21 cellular contexts compared by ENCODE assay signal in genomic region chr15:46766021-46766420, GRCh38.
"Had no signal": no experiment of that assay in that cellular context is flagged by ENCODE, and none has a peak within 500 bp of the region (broad histone marks: within the 10 kb centered on the region; RNA-seq: fewer than 3 reads in every experiment).

No MANE protein-coding gene starts in this region.

- H3K36me3 ChIP-seq: esophagus muscularis mucosa, gastroesophageal sphincter, heart left ventricle, left lung, lower lobe of right lung had no signal

- H3K4me3 ChIP-seq: coronary artery, dorsolateral prefrontal cortex, esophagus muscularis mucosa, gastroesophageal sphincter, heart left ventricle, hepatocyte, left lung, lower lobe of right lung, mucosa of descending colon had no signal

- H3K27ac ChIP-seq: coronary artery, dorsolateral prefrontal cortex, esophagus muscularis mucosa, foreskin keratinocyte, gastroesophageal sphincter, heart left ventricle, hepatocyte, left lung, lower lobe of right lung had no signal

- DNase-seq: dermis blood vessel endothelial cell; dorsolateral prefrontal cortex; effector CD4-positive, alpha-beta T cell; effector memory CD4-positive, alpha-beta T cell; foreskin keratinocyte; heart left ventricle; hypothalamus; immature natural killer cell; islet precursor cell; kidney; kidney glomerular epithelial cell; left colon; left lung; left ventricle myocardium superior; lower lobe of right lung; mesenchymal stem cell; mucosa of descending colon had no signal

- H3K27me3 ChIP-seq: dorsolateral prefrontal cortex, esophagus muscularis mucosa, foreskin keratinocyte, gastroesophageal sphincter, heart left ventricle, hepatocyte, left lung had no signal

- H3K4me1 ChIP-seq: esophagus muscularis mucosa, foreskin keratinocyte, gastroesophageal sphincter, heart left ventricle, left lung, lower lobe of right lung had no signal
